Comparison of ENCODE assay signal across 27 cellular contexts in genomic region chr4:19721587-19721986, GRCh38.
A peak's percentile ranks its signal among the peaks of the same experiment; 100 is the strongest.
DNase-seq lines count a peak whose midpoint lies in the region; ATAC-seq, FAIRE-seq and TF ChIP-seq lines count a peak whose summit lies in the region.
"Had no signal": no experiment of that assay in that cellular context is flagged by ENCODE, and none has a peak within 500 bp of the region (broad histone marks: within the 10 kb centered on the region; RNA-seq: fewer than 3 reads in every experiment).

No MANE protein-coding gene starts in this region.

- H3K9me3 ChIP-seq in DND-41 (ENCODE audit: insufficient read depth, low read length, severe bottlenecking) (no peaks in the 10 kb centered on the region), H1 (ENCODE audit: insufficient read depth in 2 of 2, low read depth in 1 of 2, low read length in 1 of 2) (no peaks in the 10 kb centered on the region; a peak in 1 of 4 replicates), mesenchymal stem cell (ENCODE audit: control insufficient read depth, low read length) (no peaks in the 10 kb centered on the region), smooth muscle cell (replicated peaks; ENCODE audit: low read depth) (no peaks in the 10 kb centered on the region)
- H3K9me3 ChIP-seq: HAP-1, SJCRH30 had no signal

- H2BK5ac ChIP-seq in H1 (ENCODE audit: low read depth, low read length) (no peak overlapping the region), mesenchymal stem cell (ENCODE audit: low read depth, low read length, poor library complexity, severe bottlenecking) (no peak overlapping the region)

- TF ChIP-seq RAD21 in H1 (IDR thresholded peaks at IDR 0.05 in 1 of 2, conservative IDR thresholded peaks at IDR 0.05 in 1 of 2; ENCODE audit: low read depth in 2 of 2, low read length in 2 of 2) = no peak

- H2BK120ac ChIP-seq in H1 (replicated peaks; ENCODE audit: low read depth, low read length) (no peak overlapping the region), mesenchymal stem cell (ENCODE audit: low read depth, low read length) (no peak overlapping the region)

- peak; percentile 99 for ATAC-seq in DND-41 (ENCODE audit: insufficient read depth, low read depth)
- ATAC-seq: GM23338, HepG2, K562, PC-3, Right ventricle myocardium inferior, SK-N-SH treated with all-trans-retinoic acid at 6 μM for 48 hours had no signal

- no peaks in the 10 kb centered on the region for H3K23me2 ChIP-seq in H1 (ENCODE audit: low read depth, low read length)

- peak overlapping the region; percentile 30; the same call in 1 of the 2 replicates for H3K4me2 ChIP-seq in DND-41 (ENCODE audit: insufficient read depth, low read length)
- H3K4me2 ChIP-seq in H1 (ENCODE audit: insufficient read depth in 1 of 2, low read depth in 2 of 2, low read length in 2 of 2) = no peak overlapping the region
- no peak overlapping the region for H3K4me2 ChIP-seq in mesenchymal stem cell (ENCODE audit: low read length, poor library complexity, severe bottlenecking)
- no peak overlapping the region for H3K4me2 ChIP-seq in smooth muscle cell
- H3K4me2 ChIP-seq: GM23338 had no signal

- POLR2A ChIA-PET in H1 (lab: Charles Lee; ENCODE audit: partially characterized antibody) = no interaction called here

- no peaks in the 10 kb centered on the region for H3K27me3 ChIP-seq in DND-41 (ENCODE audit: insufficient read depth, low read length, poor library complexity)
- H3K27me3 ChIP-seq in H1 (replicated peaks in 1 of 4; ENCODE audit: control insufficient read depth in 3 of 4, extremely low read depth in 1 of 4, insufficient read depth in 3 of 4, low read length in 3 of 4) = no peaks in the 10 kb centered on the region
- no peaks in the 10 kb centered on the region for H3K27me3 ChIP-seq in mesenchymal stem cell (ENCODE audit: control insufficient read depth in 1 of 2, insufficient read depth in 1 of 2, low read length in 2 of 2)
- H3K27me3 ChIP-seq in smooth muscle cell (ENCODE audit: low read depth) = no peaks in the 10 kb centered on the region
- H3K27me3 ChIP-seq: SJCRH30 had no signal

- no peak for TF ChIP-seq EP300 in H1 (IDR thresholded peaks at IDR 0.05; ENCODE audit: borderline replicate concordance in 1 of 2, low read depth in 2 of 2, low read length in 2 of 2)

- no peaks in the 10 kb centered on the region for H4K20me1 ChIP-seq in DND-41 (ENCODE audit: insufficient read depth, low read length)
- H4K20me1 ChIP-seq in H1 (replicated peaks in 1 of 2; ENCODE audit: control insufficient read depth in 1 of 2, insufficient read depth in 2 of 2, low read length in 2 of 2) = no peaks in the 10 kb centered on the region
- H4K20me1 ChIP-seq in smooth muscle cell (ENCODE audit: low read depth) = no peaks in the 10 kb centered on the region

- H2AK5ac ChIP-seq in H1 (ENCODE audit: low read depth, low read length) (no peak overlapping the region), mesenchymal stem cell (ENCODE audit: low read length, severe bottlenecking) (no peak overlapping the region)

- H4K91ac ChIP-seq in H1 (replicated peaks; ENCODE audit: insufficient read length, low read length) = no peak overlapping the region
- no peak overlapping the region for H4K91ac ChIP-seq in mesenchymal stem cell (ENCODE audit: low read length)

- no peak overlapping the region for H3K9ac ChIP-seq in DND-41 (ENCODE audit: low read depth, low read length)
- H3K9ac ChIP-seq in H1 (replicated peaks in 1 of 4; ENCODE audit: extremely low read depth in 1 of 4, low read depth in 3 of 4, low read length in 3 of 4) = no peak overlapping the region
- no peak overlapping the region for H3K9ac ChIP-seq in mesenchymal stem cell (ENCODE audit: low read length)
- H3K9ac ChIP-seq in smooth muscle cell (ENCODE audit: low read depth) = no peak overlapping the region

- no peak overlapping the region for H3K14ac ChIP-seq in H1 (ENCODE audit: insufficient read length)
- no peak overlapping the region for H3K14ac ChIP-seq in mesenchymal stem cell (ENCODE audit: low read length in 2 of 2)

- H3K23ac ChIP-seq in H1 (ENCODE audit: insufficient read length) = no peak overlapping the region
- H3K23ac ChIP-seq in mesenchymal stem cell (ENCODE audit: low read length in 2 of 2) = no peak overlapping the region

- no peak for FAIRE-seq in H1 (lab: Jason Lieb, UNC)
- FAIRE-seq: D721Med, G401.6, HepG2, K562 had no signal

- DNase-seq in DND-41 (peak; percentile 74), H1 (ENCODE audit: low read depth in 1 of 2, low spot score in 2 of 2) (no peak), mesenchymal stem cell (no peak), smooth muscle cell (lab: John Stamatoyannopoulos, UW; ENCODE audit: unreplicated experiment) (no peak), dedifferentiated amniotic fluid mesenchymal stem cell (ENCODE audit: extremely low spot score) (no peak), dermis blood vessel endothelial cell (no peak)
- no peak for DNase-seq in stimulated activated CD4-positive, alpha-beta T cell treated with anti-CD3 and anti-CD28 coated beads, Interleukin-4, amount 100 ng/mL, for 1 hour
- DNase-seq: CD4-positive, alpha-beta T cell; DMS53; HFFc6; Kasumi-1; NCI-H1092 treated with DMSO at 0.1 percent for 48 hours; NCI-H1436 treated with DMSO at 0.1 percent for 48 hours; NCI-H187 treated with DMSO at 0.1 percent for 48 hours; NCI-H2171 treated with DMSO at 0.1 percent for 48 hours; NCI-H345; NCI-H510A treated with DMSO at 0.1 percent for 48 hours; PC-3; SJCRH30 had no signal

- H4K5ac ChIP-seq in H1 (ENCODE audit: insufficient read length, low read depth, low read length) = no peak overlapping the region

- H2AFZ ChIP-seq in DND-41 (ENCODE audit: low read depth, low read length) (no peak overlapping the region), H1 (ENCODE audit: low read length) (peak overlapping the region; percentile 65; the same call in 1 of the 2 replicates), mesenchymal stem cell (ENCODE audit: low read depth, low read length) (no peak overlapping the region), smooth muscle cell (ENCODE audit: low read depth) (peak overlapping the region; percentile 15)
- H2AFZ ChIP-seq: GM23338 had no signal

- H3K79me2 ChIP-seq in DND-41 (ENCODE audit: insufficient read depth, low read length) (no peaks in the 10 kb centered on the region), H1 (ENCODE audit: control insufficient read depth in 1 of 2, insufficient read depth in 2 of 2, low read length in 2 of 2) (no peaks in the 10 kb centered on the region), smooth muscle cell (ENCODE audit: low read depth) (no peaks in the 10 kb centered on the region)

- H3K4ac ChIP-seq in H1 (replicated peaks; ENCODE audit: insufficient read length, low read depth, low read length) (no peak overlapping the region), mesenchymal stem cell (ENCODE audit: low read depth in 1 of 2, low read length in 2 of 2) (no peak overlapping the region)

- no peak overlapping the region for H2BK20ac ChIP-seq in H1 (ENCODE audit: low read length)

- H3K79me1 ChIP-seq in H1 (ENCODE audit: low read depth, low read length) = no peaks in the 10 kb centered on the region
- H3K79me1 ChIP-seq in mesenchymal stem cell (replicated peaks; ENCODE audit: low read length, poor library complexity, severe bottlenecking) = no peaks in the 10 kb centered on the region

- H3K4me3 ChIP-seq in DND-41 (ENCODE audit: low read depth in 1 of 2, low read length in 2 of 2) (no peak overlapping the region), H1 (ENCODE audit: extremely low read depth in 1 of 4, insufficient read depth in 2 of 4, low read depth in 3 of 4, low read length in 4 of 4) (no peak overlapping the region), mesenchymal stem cell (ENCODE audit: insufficient read depth in 1 of 2, low read depth in 1 of 2, low read length in 2 of 2) (no peak overlapping the region), smooth muscle cell (no peak overlapping the region)
- H3K4me3 ChIP-seq: GM23338, HAP-1, K562, SJCRH30 had no signal

- H3K27ac ChIP-seq in DND-41 (ENCODE audit: low read length) (peak overlapping the region; percentile 11; the same call in 1 of the 2 replicates), H1 (ENCODE audit: low read depth, low read length) (no peak overlapping the region), mesenchymal stem cell (ENCODE audit: low read length, poor library complexity, severe bottlenecking) (no peak overlapping the region), smooth muscle cell (ENCODE audit: low read depth) (no peak overlapping the region)
- H3K27ac ChIP-seq: SJCRH30 had no signal

- H4K8ac ChIP-seq in H1 (ENCODE audit: extremely low read depth, insufficient read depth, low read length) (no peak overlapping the region), mesenchymal stem cell (ENCODE audit: low read length) (peak overlapping the region; percentile 66)

- TF ChIP-seq CTCF in DND-41 (IDR thresholded peaks at IDR 0.05; ENCODE audit: borderline replicate concordance, extremely low read depth, low read length, poor library complexity, severe bottlenecking) (no peak), H1 (IDR thresholded peaks at IDR 0.05; ENCODE audit: control extremely low read depth in 1 of 3, insufficient read depth in 1 of 3, low read depth in 1 of 3, low read length in 3 of 3) (no peak), smooth muscle cell (IDR thresholded peaks at IDR 0.05; ENCODE audit: borderline replicate concordance, insufficient read depth, poor library complexity, severe bottlenecking) (no peak)

- H2BK12ac ChIP-seq in H1 (ENCODE audit: low read depth, low read length) (no peak overlapping the region), mesenchymal stem cell (ENCODE audit: low read length in 2 of 2) (no peak overlapping the region)

- no peak for TF ChIP-seq POLR2A in H1 (IDR thresholded peaks at IDR 0.05; ENCODE audit: control extremely low read depth in 1 of 2, low read depth in 2 of 2, low read length in 2 of 2)

- no peak overlapping the region for H3K56ac ChIP-seq in H1 (replicated peaks; ENCODE audit: insufficient read length, low read depth, low read length)

- H2BK15ac ChIP-seq in H1 (ENCODE audit: low read length) = no peak overlapping the region
- H2BK15ac ChIP-seq in mesenchymal stem cell (ENCODE audit: low read depth, poor library complexity, severe bottlenecking) = peak overlapping the region; percentile 36

- H3K4me1 ChIP-seq in DND-41 (ENCODE audit: insufficient read depth, low read length) (peaks cover 29% of the 10 kb centered on the region), H1 (replicated peaks in 1 of 4; ENCODE audit: control insufficient read depth in 3 of 4, insufficient read depth in 4 of 4, low read length in 3 of 4) (no peaks in the 10 kb centered on the region), mesenchymal stem cell (ENCODE audit: control insufficient read depth, insufficient read depth, low read depth, low read length) (no peaks in the 10 kb centered on the region), smooth muscle cell (ENCODE audit: low read depth) (no peaks in the 10 kb centered on the region)
- H3K4me1 ChIP-seq: HAP-1, SJCRH30 had no signal

- CTCF ChIA-PET in H1 (lab: Charles Lee; ENCODE audit: partially characterized antibody) = no interaction called here

- no peaks in the 10 kb centered on the region for H3F3A ChIP-seq in smooth muscle cell (ENCODE audit: low read depth)

- H3K18ac ChIP-seq in H1 (ENCODE audit: extremely low read depth, low read length) = no peak overlapping the region
- peak overlapping the region in 1 of 2 experiments; percentile 28 for H3K18ac ChIP-seq in mesenchymal stem cell (ENCODE audit: low read depth in 1 of 2, low read length in 2 of 2)

- H3K36me3 ChIP-seq in DND-41 (ENCODE audit: insufficient read depth, low read length) = no peaks in the 10 kb centered on the region
- no peaks in the 10 kb centered on the region for H3K36me3 ChIP-seq in H1 (ENCODE audit: control insufficient read depth in 2 of 4, insufficient read depth in 4 of 4, low read length in 3 of 4)
- no peaks in the 10 kb centered on the region for H3K36me3 ChIP-seq in mesenchymal stem cell (ENCODE audit: control insufficient read depth in 1 of 2, insufficient read depth in 2 of 2, low read depth in 1 of 2, low read length in 2 of 2)
- no peaks in the 10 kb centered on the region for H3K36me3 ChIP-seq in smooth muscle cell (ENCODE audit: low read depth)
- H3K36me3 ChIP-seq: HAP-1, SJCRH30 had no signal

Comparison
In these comparisons a context has a peak if more than half of its experiments do, and no peak if none do; other contexts are left out.
1. H2AFZ ChIP-seq: peak in H1 (single experiment) and smooth muscle cell (single experiment); none in DND-41 (single experiment) and mesenchymal stem cell (single experiment).